In genomic region chr9:33435821-33436277, GRCh38 we compare ENCODE assay signal across 1 cellular context.
TF ChIP-seq lines count a peak whose summit lies in the region.

No MANE protein-coding gene starts in this region.

TF ChIP-seq in HepG2, 621 proteins besides CTCF, POLR2A, EP300 and RAD21:
- TF ChIP-seq ZSCAN9 (CRISPR knock-in tag; IDR thresholded peaks at IDR 0.05; ENCODE audit: borderline replicate concordance) (no peak), NPAS2 (CRISPR knock-in tag; IDR thresholded peaks at IDR 0.05; ENCODE audit: borderline replicate concordance) (no peak), DPF2 (CRISPR knock-in tag; IDR thresholded peaks at IDR 0.05; ENCODE audit: borderline replicate concordance, low read depth) (no peak), ZNF629 (CRISPR knock-in tag; conservative IDR thresholded peaks at IDR 0.05) (0 out of 2 replicates have a peak, but pooled peaks have one; percentile 23), ZNF329 (CRISPR knock-in tag; IDR thresholded peaks at IDR 0.05; ENCODE audit: low read depth) (no peak)
- TF ChIP-seq, protein P1, sequence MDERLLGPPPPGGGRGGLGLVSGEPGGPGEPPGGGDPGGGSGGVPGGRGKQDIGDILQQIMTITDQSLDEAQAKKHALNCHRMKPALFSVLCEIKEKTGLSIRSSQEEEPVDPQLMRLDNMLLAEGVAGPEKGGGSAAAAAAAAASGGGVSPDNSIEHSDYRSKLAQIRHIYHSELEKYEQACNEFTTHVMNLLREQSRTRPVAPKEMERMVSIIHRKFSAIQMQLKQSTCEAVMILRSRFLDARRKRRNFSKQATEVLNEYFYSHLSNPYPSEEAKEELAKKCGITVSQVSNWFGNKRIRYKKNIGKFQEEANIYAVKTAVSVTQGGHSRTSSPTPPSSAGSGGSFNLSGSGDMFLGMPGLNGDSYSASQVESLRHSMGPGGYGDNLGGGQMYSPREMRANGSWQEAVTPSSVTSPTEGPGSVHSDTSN (CRISPR knock-in tag; IDR thresholded peaks at IDR 0.05): no peak
